In genomic region chr7:90520484-90520883, GRCh38 we compare ENCODE assay signal across 10 cellular contexts. TPM values are rescaled to one million over a fixed set of nuclear protein-coding genes. Genes with fewer than 3 reads are reported as not detected.
DNase-seq lines count a peak whose midpoint lies in the region; ATAC-seq and TF ChIP-seq lines count a peak whose summit lies in the region.
"Had no signal": no experiment of that assay in that cellular context is flagged by ENCODE, and none has a peak within 500 bp of the region (broad histone marks: within the 10 kb centered on the region; RNA-seq: fewer than 3 reads in every experiment).

No MANE protein-coding gene starts in this region.

- no peak overlapping the region for H3K27ac ChIP-seq in H9 (ENCODE audit: insufficient read length, low read depth, low read length)

- H3K4me2 ChIP-seq in H9 (ENCODE audit: insufficient read depth, insufficient read length, low read length), result no peak overlapping the region

- no peak overlapping the region for H4K8ac ChIP-seq in H9 (replicated peaks; ENCODE audit: insufficient read length, low read depth, low read length)

- no peaks in the 10 kb centered on the region for H4K20me1 ChIP-seq in H9 (ENCODE audit: control insufficient read depth, insufficient read depth, insufficient read length)

- H2AK5ac ChIP-seq in H9 (ENCODE audit: insufficient read length, low read length), result no peak overlapping the region

- H3K27me3 ChIP-seq in H9 (ENCODE audit: insufficient read depth, low read length) (no peaks in the 10 kb centered on the region), adipocyte (replicated peaks; ENCODE audit: control insufficient read depth, insufficient read depth, low read length) (no peaks in the 10 kb centered on the region)

- no peak for DNase-seq in AG09309 (ENCODE audit: low read depth)
- DNase-seq in H9, result no peak
- DNase-seq in adipocyte (ENCODE audit: low read depth), result peak; percentile 5
- peak; percentile 6 for DNase-seq in kidney tubule cell (ENCODE audit: low spot score)
- no peak for DNase-seq in sciatic nerve (ENCODE audit: low spot score)
- no peak for DNase-seq in NCI-H2029 (lab: John Stamatoyannopoulos, UW)
- DNase-seq: activated CD4-positive, alpha-beta memory T cell treated with anti-CD3 and anti-CD28 coated beads, Interleukin-2, amount 10 ng/mL, durations not matched to agents 7 days and 5 days had no signal

- WGBS in H9 (ENCODE audit: extremely low coverage, insufficient read length, low lambda C conversion rate), result no CpG with 5 or more reads among the region's 5 CpGs

- no peak overlapping the region for H2BK120ac ChIP-seq in H9 (ENCODE audit: low read depth, low read length, poor library complexity, severe bottlenecking)

- no peaks in the 10 kb centered on the region for H3K9me3 Mint-ChIP-seq in H9
- H3K9me3 Mint-ChIP-seq: activated CD4-positive, alpha-beta memory T cell treated with anti-CD3 and anti-CD28 coated beads, Interleukin-2, amount 10 ng/mL, durations not matched to agents 7 days and 5 days had no signal

- peak overlapping the region in 1 of 3 experiments; percentile 8; a peak in 1 of 7 replicates for H3K27ac Mint-ChIP-seq in H9
- H3K27ac Mint-ChIP-seq: activated CD4-positive, alpha-beta memory T cell treated with anti-CD3 and anti-CD28 coated beads, Interleukin-2, amount 10 ng/mL, durations not matched to agents 7 days and 5 days had no signal

- no peak overlapping the region for H2AFZ ChIP-seq in H9 (ENCODE audit: low read length)

- H3K79me1 ChIP-seq in H9 (ENCODE audit: insufficient read depth, low read depth, low read length, poor library complexity, severe bottlenecking), result no peaks in the 10 kb centered on the region

- H2BK12ac ChIP-seq in H9 (ENCODE audit: insufficient read length, low read depth, low read length), result no peak overlapping the region

- no peaks in the 10 kb centered on the region for H3K79me2 ChIP-seq in H9 (ENCODE audit: insufficient read depth, low read length)

- H3K23ac ChIP-seq in H9 (ENCODE audit: insufficient read length, low read depth, low read length), result no peak overlapping the region

- ATAC-seq in sciatic nerve, result no peak
- no peak for ATAC-seq in GM18873 (IDR thresholded peaks at IDR 0.05; ENCODE audit: low FRiP score, unreplicated experiment)
- ATAC-seq in GM18520 (IDR thresholded peaks at IDR 0.05; ENCODE audit: unreplicated experiment), result no peak

- no peak overlapping the region for H3T11ph ChIP-seq in H9 (ENCODE audit: low read length)

- no peak overlapping the region for H3K4me3 ChIP-seq in AG09309 (ENCODE audit: control insufficient read depth, low read depth, low read length)
- H3K4me3 ChIP-seq in adipocyte (ENCODE audit: low read length), result no peak overlapping the region

- no peak overlapping the region for H4K91ac ChIP-seq in H9 (ENCODE audit: insufficient read length, low read depth, low read length)

- TF ChIP-seq CTCF in AG09309 (IDR thresholded peaks at IDR 0.05; ENCODE audit: control insufficient read depth, insufficient read depth, low read depth, low read length, missing control alignments) (peak; percentile 21), H9 (conservative IDR thresholded peaks at IDR 0.05) (peak; percentile 68)

- H2BK5ac ChIP-seq in H9 (ENCODE audit: insufficient read length, low read length), result no peak overlapping the region

- H4K5ac ChIP-seq in H9 (ENCODE audit: insufficient read length, low read depth, low read length), result no peak overlapping the region

- H2BK15ac ChIP-seq in H9 (ENCODE audit: low read depth, low read length), result no peak overlapping the region

- H3K27me3 Mint-ChIP-seq in H9 (ENCODE audit: low read depth), result no peaks in the 10 kb centered on the region

- H3K23me2 ChIP-seq in H9 (ENCODE audit: insufficient read length, low read depth, low read length, poor library complexity, severe bottlenecking), result no peaks in the 10 kb centered on the region

- no peak overlapping the region for H3K56ac ChIP-seq in H9 (ENCODE audit: insufficient read length, low read depth, low read length)

- no peak overlapping the region for H3K4ac ChIP-seq in H9 (ENCODE audit: low read depth, low read length)

- H3K36me3 ChIP-seq in adipocyte (ENCODE audit: control insufficient read depth, insufficient read depth, low read length, severe bottlenecking), result no peaks in the 10 kb centered on the region

- H3K4me3 Mint-ChIP-seq in H9, result no peak overlapping the region
- H3K4me3 Mint-ChIP-seq: activated CD4-positive, alpha-beta memory T cell treated with anti-CD3 and anti-CD28 coated beads, Interleukin-2, amount 10 ng/mL, durations not matched to agents 7 days and 5 days had no signal

- H3K4me1 ChIP-seq in H9 (ENCODE audit: insufficient read depth, low read length), result no peaks in the 10 kb centered on the region
- no peaks in the 10 kb centered on the region for H3K4me1 ChIP-seq in adipocyte (ENCODE audit: control insufficient read depth, insufficient read depth, low read length)

- H3K9ac ChIP-seq in H9 (ENCODE audit: extremely low read depth, insufficient read length, low read length) (no peak overlapping the region), adipocyte (ENCODE audit: low read length) (no peak overlapping the region)

- H3K18ac ChIP-seq in H9 (ENCODE audit: insufficient read length, low read depth, low read length), result no peak overlapping the region

- H3K9me3 ChIP-seq in H9 (ENCODE audit: control insufficient read depth, low read depth, low read length), result no peaks in the 10 kb centered on the region
- H3K9me3 ChIP-seq in adipocyte (ENCODE audit: control insufficient read depth, low read length), result no peaks in the 10 kb centered on the region

- H3K36me3 Mint-ChIP-seq in H9 (ENCODE audit: insufficient read depth in 1 of 3, low read depth in 3 of 3), result no peaks in the 10 kb centered on the region

- no peak overlapping the region for H3K14ac ChIP-seq in H9 (ENCODE audit: insufficient read depth, low read length)

- peaks cover 30 to 36% of the 10 kb centered on the region in 2 experiments for H3K4me1 Mint-ChIP-seq in H9
- H3K4me1 Mint-ChIP-seq: activated CD4-positive, alpha-beta memory T cell treated with anti-CD3 and anti-CD28 coated beads, Interleukin-2, amount 10 ng/mL, durations not matched to agents 7 days and 5 days had no signal

- intact Hi-C loops in sciatic nerve (cut with DNase I), result no loop called here

- H2BK20ac ChIP-seq in H9 (ENCODE audit: low read depth, low read length, poor library complexity, severe bottlenecking), result no peak overlapping the region

RNA-seq across cellular contexts. Expression of gene PTTG1IP2, which starts 51.0 kb away (rescaled TPM):
- total RNA-seq in H9 (2021) (not detected in 2 replicates), sciatic nerve (not detected)
- total RNA-seq: activated CD4-positive, alpha-beta memory T cell treated with anti-CD3 and anti-CD28 coated beads, Interleukin-2, amount 10 ng/mL, durations not matched to agents 7 days and 5 days; skeletal muscle tissue had no signal

Comparison
In these comparisons a context has a peak if more than half of its experiments do, and no peak if none do; other contexts are left out.
1. DNase-seq: peak in adipocyte (single experiment) and kidney tubule cell (single experiment); none in AG09309 (single experiment), H9 (single experiment), sciatic nerve (single experiment) and NCI-H2029 (single experiment).